ENCODE assay signal across 8 cellular contexts in genomic region chr20:5119435-5120188, GRCh38. TPM values are rescaled to one million over a fixed set of nuclear protein-coding genes. Genes with fewer than 3 reads are reported as not detected.
DNase-seq lines count a peak whose midpoint lies in the region; ATAC-seq lines count a peak whose summit lies in the region.

PCNA (minus strand) TSS chr20:5119958; CDS start chr20:5119798, 160 bp downstream.

- no peaks in the 10 kb centered on the region for H3K9me3 Mint-ChIP-seq in natural killer cell treated with Interleukin-12 subunit alpha and Interleukin-12 subunit beta and Interleukin-15 and Interleukin-18, amount 100 ng/mL, for 72 hours

- peaks cover 28% of the 10 kb centered on the region for H3K36me3 ChIP-seq in H7 (replicated peaks; ENCODE audit: control insufficient read depth, insufficient read depth, low read length)

- peak within 1 kb of the TSS; percentile 90 to 92 for H3K27ac Mint-ChIP-seq in natural killer cell treated with Interleukin-12 subunit alpha and Interleukin-12 subunit beta and Interleukin-15 and Interleukin-18, amount 100 ng/mL, for 72 hours

- peak within 1 kb of the TSS; percentile 91 for H3K4me3 Mint-ChIP-seq in natural killer cell treated with Interleukin-12 subunit alpha and Interleukin-12 subunit beta and Interleukin-15 and Interleukin-18, amount 100 ng/mL, for 72 hours

- peaks cover 25 to 44% of the 10 kb centered on the region in 2 donors for H3K4me1 Mint-ChIP-seq in natural killer cell treated with Interleukin-12 subunit alpha and Interleukin-12 subunit beta and Interleukin-15 and Interleukin-18, amount 100 ng/mL, for 72 hours (ENCODE audit: low read depth in 2 of 2)

- peak within 1 kb of the TSS; percentile 93 for H3K4me3 ChIP-seq in H7 (ENCODE audit: insufficient read depth, low read depth, low read length)

- peaks cover 28% of the 10 kb centered on the region for H3K36me3 Mint-ChIP-seq in natural killer cell treated with Interleukin-12 subunit alpha and Interleukin-12 subunit beta and Interleukin-15 and Interleukin-18, amount 100 ng/mL, for 72 hours

- ATAC-seq in natural killer cell treated with Interleukin-12 subunit alpha and Interleukin-12 subunit beta and Interleukin-15 and Interleukin-18, amount 100 ng/mL, for 72 hours = peak; percentile 96 to 97
- peak; percentile 94 for ATAC-seq in stimulated activated naive CD8-positive, alpha-beta T cell treated with anti-CD3 and anti-CD28 coated beads, Interleukin-15, Interleukin-2, amounts not matched to agents 100 U/mL and 50 U/mL, for 24 hours

- no peaks in the 10 kb centered on the region for H3K27me3 ChIP-seq in H7 (ENCODE audit: control insufficient read depth, insufficient read depth, low read length)

- H3K27me3 Mint-ChIP-seq in natural killer cell treated with Interleukin-12 subunit alpha and Interleukin-12 subunit beta and Interleukin-15 and Interleukin-18, amount 100 ng/mL, for 72 hours = no peaks in the 10 kb centered on the region

- DNase-seq in ELF-1 (ENCODE audit: low read depth, low spot score) (peak; percentile 99), H7 (peak; percentile 97), M059J (ENCODE audit: low read depth) (peak; percentile 99), SHP77 (lab: John Stamatoyannopoulos, UW) (peak; percentile 99 to 100), fibroblast of peridontal ligament (ENCODE audit: extremely low read depth) (peak; percentile 94)
- DNase-seq in activated effector memory CD4-positive, alpha-beta T cell treated with Interleukin-2 at 50 U/mL for 16 hours = peak; percentile 94
- peak; percentile 98 for DNase-seq in natural killer cell treated with Interleukin-12 subunit alpha and Interleukin-12 subunit beta and Interleukin-15 and Interleukin-18, amount 100 ng/mL, for 72 hours (ENCODE audit: low spot score)
- peak; percentile 97 for DNase-seq in stimulated activated naive CD8-positive, alpha-beta T cell treated with anti-CD3 and anti-CD28 coated beads, Interleukin-15, Interleukin-2, amounts not matched to agents 100 U/mL and 50 U/mL, for 24 hours

RNA-seq across cellular contexts. Expression of gene PCNA, which starts in this region (rescaled TPM):
- total RNA-seq in H7 (2014; rRNA removed; shearing (Covaris generic)) = 294 and 304 TPM in 2 replicates
- 800 and 803 TPM in 2 replicates for total RNA-seq in M059J (2014; rRNA removed; shearing (Covaris generic))
- total RNA-seq in natural killer cell treated with Interleukin-12 subunit alpha and Interleukin-12 subunit beta and Interleukin-15 and Interleukin-18, amount 100 ng/mL, for 72 hours = 100 to 1,000 TPM; 288 to 377 TPM

Comparison
In these comparisons a context has a peak if more than half of its experiments do, and no peak if none do; other contexts are left out.
1. Peak in every context shown above with its lines: DNase-seq, ATAC-seq and H3K4me3 ChIP-seq.